In genomic region chr1:229440821-229441537, GRCh38 we compare ENCODE assay signal across 1 cellular context.
TF ChIP-seq lines count a peak whose summit lies in the region.

No MANE protein-coding gene starts in this region.

TF ChIP-seq in K562, 482 proteins besides CTCF, POLR2A, EP300 and RAD21 (continued from another document):
- no peak for TF ChIP-seq ZNF609 (CRISPR knock-in tag; IDR thresholded peaks at IDR 0.05; ENCODE audit: borderline replicate concordance)
- no peak for TF ChIP-seq SIN3B (IDR thresholded peaks at IDR 0.05; ENCODE audit: low read depth)
- no peak for TF ChIP-seq BHLHE40 (IDR thresholded peaks at IDR 0.05; ENCODE audit: low read length)
- TF ChIP-seq HLTF (IDR thresholded peaks at IDR 0.05), result no peak
- TF ChIP-seq HMGN3 (IDR thresholded peaks at IDR 0.05; ENCODE audit: borderline replicate concordance, extremely low read depth, insufficient read length, low read depth, low read length), result no peak
- TF ChIP-seq HMG20B (CRISPR knock-in tag; IDR thresholded peaks at IDR 0.05), result no peak
- no peak for TF ChIP-seq BDP1 (IDR thresholded peaks at IDR 0.05; ENCODE audit: insufficient read depth, insufficient read length)
- TF ChIP-seq HDGF (IDR thresholded peaks at IDR 0.05), result no peak
TF ChIP-seq in K562: peak in this region for 11.
